12 cellular contexts compared by ENCODE assay signal in the genomic region with DNA sequence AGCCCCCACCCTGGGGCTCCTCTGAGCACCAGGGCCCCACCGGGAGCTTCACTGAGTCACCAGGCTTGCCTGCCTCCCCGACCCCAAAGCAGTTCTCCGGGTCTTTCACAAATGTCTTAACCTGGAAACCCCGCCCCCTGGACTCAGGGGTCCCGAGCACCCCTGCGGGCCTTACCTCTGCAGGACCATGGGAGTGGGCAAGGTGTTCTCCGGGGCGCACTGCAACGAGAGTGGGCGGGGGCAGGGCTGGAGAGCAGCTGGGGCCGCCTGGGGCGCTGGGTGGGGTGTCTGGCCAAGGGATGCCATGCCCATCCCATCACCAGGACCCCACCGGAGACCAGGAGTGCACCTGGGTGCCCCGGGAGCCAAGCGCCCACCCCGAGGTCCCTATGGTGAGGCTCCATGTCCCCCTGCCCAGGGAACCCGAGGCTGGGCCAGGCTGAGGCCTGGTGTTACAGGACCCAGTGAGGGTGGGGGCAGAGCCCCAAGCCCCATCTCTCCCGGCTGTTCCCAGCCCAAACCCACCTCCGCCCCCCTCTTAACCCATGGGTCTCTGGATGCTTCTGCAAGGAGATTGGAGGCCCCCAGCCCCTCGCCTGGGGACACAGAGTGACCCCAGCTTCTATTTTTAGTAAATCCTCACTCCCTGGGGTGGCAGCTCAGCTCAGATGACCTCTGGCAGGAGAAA. TPM values are rescaled to one million over a fixed set of nuclear protein-coding genes. Genes with fewer than 3 reads are reported as not detected.
DNase-seq lines count a peak whose midpoint lies in the region; FAIRE-seq and TF ChIP-seq lines count a peak whose summit lies in the region.
"Had no signal": no experiment of that assay in that cellular context is flagged by ENCODE, and none has a peak within 500 bp of the region (broad histone marks: within the 10 kb centered on the region; RNA-seq: fewer than 3 reads in every experiment).

No MANE protein-coding gene starts in this region.

- POLR2A ChIA-PET in CD4-positive, alpha-beta memory T cell (lab: Charles Lee; ENCODE audit: partially characterized antibody) = interaction anchor here (0.7 to 8.4 kb wide), 9 partner anchors 9 to 45 kb away, joined by 3 to 124 read pairs (median 6); partner anchors contain the start of gene MKNK2

- peak overlapping the region; percentile 88 for H3K27ac ChIP-seq in CD4-positive, alpha-beta memory T cell (ENCODE audit: low read depth, low read length)
- H3K27ac ChIP-seq in sigmoid colon (peak overlapping the region; percentile 91 to 99 (median 96)), MM.1S (ENCODE audit: low read length) (no peak overlapping the region), small intestine (ENCODE audit: low read depth in 1 of 2, low read length in 1 of 2) (no peak overlapping the region)
- H3K27ac ChIP-seq: brain microvascular endothelial cell had no signal

- H3K4me3 Mint-ChIP-seq in CD4-positive, alpha-beta memory T cell = no peak overlapping the region
- H3K4me3 Mint-ChIP-seq in glutamatergic neuron (ENCODE audit: unreplicated experiment) = no peak overlapping the region

- no peak for FAIRE-seq in small intestine (lab: Jason Lieb, UNC)
- FAIRE-seq: keratinocyte had no signal

- H3K4me3 ChIP-seq in CD4-positive, alpha-beta memory T cell (ENCODE audit: low read length in 2 of 2) = no peak overlapping the region
- H3K4me3 ChIP-seq in NT2/D1 (ENCODE audit: insufficient read length, low read depth) = no peak overlapping the region
- H3K4me3 ChIP-seq in sigmoid colon = no peak overlapping the region
- H3K4me3 ChIP-seq in MM.1S (ENCODE audit: low read length) = no peak overlapping the region
- H3K4me3 ChIP-seq in small intestine (ENCODE audit: low read depth in 1 of 2, low read length in 2 of 2) = no peak overlapping the region
- H3K4me3 ChIP-seq: uterus had no signal

- peak overlapping the region in 6 of 7 donors; percentile 42 to 92 (median 72) for H3K27ac Mint-ChIP-seq in CD4-positive, alpha-beta memory T cell
- no peak overlapping the region for H3K27ac Mint-ChIP-seq in glutamatergic neuron (ENCODE audit: unreplicated experiment)

- WGBS in sigmoid colon, 2 donors = 84 to 89% methylated on average over 20 of the region's 20 CpGs
- 84 to 88% (median 87%) methylated on average over 18 to 20 of the region's 20 CpGs for WGBS in small intestine, 3 donors

- no peak for DNase-seq in CD4-positive, alpha-beta memory T cell
- DNase-seq in NT2/D1 (ENCODE audit: low read depth, low spot score) (no peak), glutamatergic neuron (peak; percentile 19), sigmoid colon (peak; percentile 69), HK-2 (ENCODE audit: unreplicated experiment) (no peak), MM.1S (no peak), small intestine (no peak)
- no peak for DNase-seq in effector CD8-positive, alpha-beta T cell (lab: John Stamatoyannopoulos, UW)
- DNase-seq: activated T-cell treated with anti-CD3 and anti-CD28 coated beads, Interleukin-2, amount 50 U/mL, for 24 hours; brain microvascular endothelial cell had no signal

- H3K27me3 ChIP-seq in CD4-positive, alpha-beta memory T cell (ENCODE audit: insufficient read depth, low read length) = no peaks in the 10 kb centered on the region
- H3K27me3 ChIP-seq in NT2/D1 (ENCODE audit: insufficient read depth, insufficient read length) = no peaks in the 10 kb centered on the region
- no peaks in the 10 kb centered on the region for H3K27me3 ChIP-seq in sigmoid colon
- H3K27me3 ChIP-seq in MM.1S (replicated peaks; ENCODE audit: insufficient read depth, low read length) = no peaks in the 10 kb centered on the region
- H3K27me3 ChIP-seq in small intestine (ENCODE audit: control insufficient read depth in 2 of 2, insufficient read depth in 2 of 2, low read length in 2 of 2) = no peaks in the 10 kb centered on the region
- H3K27me3 ChIP-seq: brain microvascular endothelial cell, uterus had no signal

- intact Hi-C loops in CD4-positive, alpha-beta memory T cell (cut with micrococcal nuclease) = loop anchor here (5.0 kb wide), 1 partner anchor 112 kb away; the partner anchor contains the start of gene AP3D1
- intact Hi-C loops in sigmoid colon (cut with DNase I) = no loop called here

- H3K9me3 Mint-ChIP-seq in CD4-positive, alpha-beta memory T cell = peaks cover 0 to 4% (median 0%) of the 10 kb centered on the region in 8 donors
- H3K9me3 Mint-ChIP-seq in glutamatergic neuron (ENCODE audit: unreplicated experiment) = peaks cover 2% of the 10 kb centered on the region

- no peaks in the 10 kb centered on the region for H3K9me3 ChIP-seq in CD4-positive, alpha-beta memory T cell (ENCODE audit: control insufficient read depth in 1 of 2, low read length in 2 of 2)
- H3K9me3 ChIP-seq in NT2/D1 (ENCODE audit: insufficient read depth, low read length) (no peaks in the 10 kb centered on the region), sigmoid colon (peaks cover 0 to 3% (median 0%) of the 10 kb centered on the region in 4 donors), MM.1S (replicated peaks; ENCODE audit: insufficient read depth, low read length) (no peaks in the 10 kb centered on the region), small intestine (ENCODE audit: control insufficient read depth, low read depth) (no peaks in the 10 kb centered on the region)
- H3K9me3 ChIP-seq: uterus had no signal

- H3K36me3 ChIP-seq in CD4-positive, alpha-beta memory T cell (ENCODE audit: insufficient read depth, low read length) = peaks cover 44% of the 10 kb centered on the region
- H3K36me3 ChIP-seq in NT2/D1 (ENCODE audit: insufficient read depth, insufficient read length, low read length) (peaks cover 67% of the 10 kb centered on the region), sigmoid colon (peaks cover 31 to 52% (median 43%) of the 10 kb centered on the region in 4 donors), MM.1S (replicated peaks; ENCODE audit: insufficient read depth, low read length) (0 out of 2 replicates have a peak, but pooled peaks cover 3% of the 10 kb centered on the region), small intestine (ENCODE audit: control insufficient read depth in 2 of 2, insufficient read depth in 2 of 2, low read length in 2 of 2) (peaks cover 13 to 24% of the 10 kb centered on the region in 2 donors)
- H3K36me3 ChIP-seq: uterus had no signal

- no peaks in the 10 kb centered on the region for H4K20me1 ChIP-seq in MM.1S (ENCODE audit: insufficient read depth, low read length)

- no peak for TF ChIP-seq POLR2A in sigmoid colon (IDR thresholded peaks at IDR 0.05)

- H3K4me1 ChIP-seq in CD4-positive, alpha-beta memory T cell (ENCODE audit: insufficient read depth, low read length) = peaks cover 49% of the 10 kb centered on the region
- H3K4me1 ChIP-seq in NT2/D1 (ENCODE audit: insufficient read depth, insufficient read length) = peaks cover 42% of the 10 kb centered on the region
- peaks cover 2 to 67% (median 52%) of the 10 kb centered on the region in 4 donors for H3K4me1 ChIP-seq in sigmoid colon
- H3K4me1 ChIP-seq in MM.1S (ENCODE audit: low read length) = peaks cover 30% of the 10 kb centered on the region
- peaks cover 3 to 9% of the 10 kb centered on the region in 2 donors for H3K4me1 ChIP-seq in small intestine (ENCODE audit: control insufficient read depth in 2 of 2, insufficient read depth in 1 of 2, low read depth in 1 of 2, low read length in 1 of 2)

- H3K79me2 ChIP-seq in MM.1S (ENCODE audit: low read length) = peaks cover 42% of the 10 kb centered on the region

- H3F3A ChIP-seq in MM.1S (ENCODE audit: insufficient read depth, low read length) = peaks cover 30% of the 10 kb centered on the region

- H3K36me3 Mint-ChIP-seq in CD4-positive, alpha-beta memory T cell = peaks cover 0 to 38% of the 10 kb centered on the region in 2 donors
- H3K36me3 Mint-ChIP-seq in glutamatergic neuron (ENCODE audit: unreplicated experiment) = no peaks in the 10 kb centered on the region

- peak overlapping the region; percentile 84 for H3K9ac ChIP-seq in NT2/D1 (ENCODE audit: insufficient read length, low read depth)
- no peak overlapping the region for H3K9ac ChIP-seq in MM.1S (ENCODE audit: low read length)

- TF ChIP-seq CTCF in glutamatergic neuron (IDR thresholded peaks at IDR 0.05; ENCODE audit: partially characterized antibody, unreplicated experiment) = no peak
- TF ChIP-seq CTCF in sigmoid colon (IDR thresholded peaks at IDR 0.05) = no peak
- no peak for TF ChIP-seq CTCF in MM.1S (IDR thresholded peaks at IDR 0.05; ENCODE audit: low read length)

- no peak overlapping the region for H2AFZ ChIP-seq in MM.1S (ENCODE audit: low read length)

- no peak for TF ChIP-seq EP300 in sigmoid colon (IDR thresholded peaks at IDR 0.05)

- H3K4me1 Mint-ChIP-seq in CD4-positive, alpha-beta memory T cell = peaks cover 11 to 50% (median 25%) of the 10 kb centered on the region in 4 donors
- peaks cover 3% of the 10 kb centered on the region for H3K4me1 Mint-ChIP-seq in glutamatergic neuron (ENCODE audit: low read depth, unreplicated experiment)

- CTCF ChIA-PET in CD4-positive, alpha-beta memory T cell (lab: Charles Lee; ENCODE audit: partially characterized antibody) = interaction anchor here (1.3 kb wide), 1 partner anchor 21 kb away, joined by 3 read pairs; no protein-coding TSS in a partner anchor

- no peaks in the 10 kb centered on the region for H3K9me2 ChIP-seq in MM.1S (replicated peaks; ENCODE audit: insufficient read depth, low read length)

- no peak overlapping the region for H3K4me2 ChIP-seq in MM.1S (ENCODE audit: low read depth, low read length)

- no peaks in the 10 kb centered on the region for H3K27me3 Mint-ChIP-seq in CD4-positive, alpha-beta memory T cell
- H3K27me3 Mint-ChIP-seq in glutamatergic neuron (ENCODE audit: unreplicated experiment) = peaks cover 3% of the 10 kb centered on the region
- H3K27me3 Mint-ChIP-seq: activated T-cell treated with anti-CD3 and anti-CD28 coated beads, Interleukin-2, amount 50 U/mL, for 24 hours had no signal

RNA-seq across cellular contexts. Expression of gene MKNK2, which starts 10.9 kb away (rescaled TPM):
- total RNA-seq in CD4-positive, alpha-beta memory T cell = 100 to 1,000 TPM; 194 to 195 TPM
- polyA plus RNA-seq in CD4-positive, alpha-beta memory T cell = 10 to 100 TPM; 24.1 to 63.9 TPM
- 149 TPM for total RNA-seq in glutamatergic neuron (ENCODE audit: unreplicated experiment)
- total RNA-seq in sigmoid colon = 100 to 1,000 TPM in 3 of 4 donors, 10 to 100 TPM in 1; 83.1 to 124 (median 107) TPM
- polyA plus RNA-seq in sigmoid colon = 100 to 1,000 TPM; 121 to 157 (median 129) TPM
- 10 to 100 TPM; 47.6 to 97.7 (median 80.1) TPM for polyA plus RNA-seq in small intestine

RNA-seq across cellular contexts. Expression of gene BTBD2, which starts 24.6 kb away (rescaled TPM):
- total RNA-seq in CD4-positive, alpha-beta memory T cell = 10 to 100 TPM; 52.2 to 59.4 TPM
- polyA plus RNA-seq in CD4-positive, alpha-beta memory T cell = 1 to 10 TPM; 2.8 to 6.6 TPM
- total RNA-seq in glutamatergic neuron (ENCODE audit: unreplicated experiment) (70.4 TPM), sigmoid colon (10 to 100 TPM; 43.8 to 82.8 (median 50.3) TPM)
- polyA plus RNA-seq in sigmoid colon (10 to 100 TPM; 31.9 to 58.7 (median 46.2) TPM), small intestine (10 to 100 TPM; 32.7 to 60.9 (median 45.2) TPM)

RNA-seq across cellular contexts. Expression of gene MOB3A, which starts 56.0 kb away (rescaled TPM):
- total RNA-seq in CD4-positive, alpha-beta memory T cell = 100 to 1,000 TPM; 130 to 135 TPM
- 100 to 1,000 TPM in 1 of 2 donors, 10 to 100 TPM in 1; 29.6 to 114 TPM for polyA plus RNA-seq in CD4-positive, alpha-beta memory T cell
- total RNA-seq in glutamatergic neuron (ENCODE audit: unreplicated experiment) (66.0 TPM), sigmoid colon (10 to 100 TPM; 25.7 to 65.4 (median 32.0) TPM)
- polyA plus RNA-seq in sigmoid colon (10 to 100 TPM; 14.4 to 36.1 (median 14.6) TPM), small intestine (10 to 100 TPM in 2 of 3 donors, 1 to 10 TPM in 1; 7.6 to 16.3 (median 12.7) TPM)

RNA-seq across cellular contexts. Expression of gene IZUMO4, which starts 56.6 kb away (rescaled TPM):
- total RNA-seq in CD4-positive, alpha-beta memory T cell = 10 to 100 TPM; 18.6 to 22.1 TPM
- polyA plus RNA-seq in CD4-positive, alpha-beta memory T cell = 1 to 10 TPM in 1 of 2 donors, under 1 TPM in 1; 0.84 to 1.2 TPM
- 10.6 TPM for total RNA-seq in glutamatergic neuron (ENCODE audit: unreplicated experiment)
- 1 to 10 TPM; 2.3 to 6.0 (median 4.6) TPM for total RNA-seq in sigmoid colon
- 1 to 10 TPM; 2.4 to 8.5 (median 3.5) TPM for polyA plus RNA-seq in sigmoid colon
- 1 to 10 TPM; 3.5 to 5.8 (median 4.8) TPM for polyA plus RNA-seq in small intestine

Comparison
In these comparisons a context has a peak if more than half of its experiments do, and no peak if none do; other contexts are left out.
1. DNase-seq: peak in glutamatergic neuron (single experiment) and sigmoid colon (single experiment); none in CD4-positive, alpha-beta memory T cell (0 of 5), NT2/D1 (single experiment), HK-2 (single experiment), MM.1S (single experiment), small intestine (single experiment) and effector CD8-positive, alpha-beta T cell (single experiment).
2. H3K27ac ChIP-seq: peak in CD4-positive, alpha-beta memory T cell (single experiment) and sigmoid colon (4 of 4); none in MM.1S (single experiment) and small intestine (0 of 2).